1 cellular context compared by ENCODE assay signal in the genomic region with DNA sequence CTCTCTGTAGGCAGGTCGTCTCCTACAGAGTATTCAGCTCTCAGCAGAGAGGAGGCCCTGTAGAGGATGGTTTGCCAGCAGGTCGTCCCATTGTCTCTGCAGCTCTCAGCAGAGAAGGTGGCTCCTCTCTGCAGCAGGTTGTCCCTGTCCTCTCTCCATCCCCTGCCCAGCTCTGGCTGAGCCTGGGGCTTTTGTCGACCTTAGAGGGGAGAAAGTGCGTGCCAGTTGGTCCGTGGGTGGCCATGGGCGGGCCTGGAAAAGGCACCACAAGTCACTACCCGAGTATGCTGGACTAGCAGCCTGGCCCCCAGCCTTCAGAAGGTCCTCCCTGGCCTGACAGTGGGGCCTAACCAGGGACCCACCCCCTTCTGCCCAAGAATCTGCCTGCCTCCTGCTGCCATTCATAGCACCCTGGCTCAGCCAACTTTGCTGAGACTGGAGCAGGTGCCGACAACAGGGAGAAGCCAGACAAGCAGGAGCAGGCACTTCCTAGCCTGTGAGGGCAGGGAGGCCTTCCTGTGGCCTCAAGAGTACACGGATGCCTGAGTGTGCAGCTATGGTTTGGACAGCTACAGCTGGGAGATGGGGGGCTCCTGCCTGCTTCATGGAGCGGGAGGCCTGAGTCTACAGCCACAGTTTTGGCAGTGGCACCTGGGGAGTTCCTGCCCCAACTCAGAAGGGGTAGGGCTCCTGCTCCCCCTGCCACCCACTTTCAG.
TF ChIP-seq lines count a peak whose summit lies in the region.

No MANE protein-coding gene starts in this region.

TF ChIP-seq in IMR-90, 13 proteins besides CTCF, POLR2A, EP300 and RAD21:
- TF ChIP-seq MAZ (IDR thresholded peaks at IDR 0.05; ENCODE audit: borderline replicate concordance, low read depth, low read length) (no peak), MXI1 (IDR thresholded peaks at IDR 0.05; ENCODE audit: borderline replicate concordance, low read depth, low read length) (no peak), RCOR1 (IDR thresholded peaks at IDR 0.05; ENCODE audit: insufficient replicate concordance, low read length) (no peak), FOS (IDR thresholded peaks at IDR 0.05; ENCODE audit: low read depth, low read length) (no peak), CHD1 (IDR thresholded peaks at IDR 0.05; ENCODE audit: low read depth, low read length) (no peak), BHLHE40 (IDR thresholded peaks at IDR 0.05; ENCODE audit: low read depth, low read length) (no peak), NFE2L2 (IDR thresholded peaks at IDR 0.05; ENCODE audit: low read depth, low read length) (no peak), CEBPB (IDR thresholded peaks at IDR 0.05; ENCODE audit: low read depth, low read length) (no peak), RFX5 (IDR thresholded peaks at IDR 0.05; ENCODE audit: low read depth, low read length) (no peak), SMC3 (IDR thresholded peaks at IDR 0.05; ENCODE audit: low read depth, low read length) (no peak), MAFK (IDR thresholded peaks at IDR 0.05; ENCODE audit: low read depth, low read length) (no peak)
- TF ChIP-seq, protein P1, sequence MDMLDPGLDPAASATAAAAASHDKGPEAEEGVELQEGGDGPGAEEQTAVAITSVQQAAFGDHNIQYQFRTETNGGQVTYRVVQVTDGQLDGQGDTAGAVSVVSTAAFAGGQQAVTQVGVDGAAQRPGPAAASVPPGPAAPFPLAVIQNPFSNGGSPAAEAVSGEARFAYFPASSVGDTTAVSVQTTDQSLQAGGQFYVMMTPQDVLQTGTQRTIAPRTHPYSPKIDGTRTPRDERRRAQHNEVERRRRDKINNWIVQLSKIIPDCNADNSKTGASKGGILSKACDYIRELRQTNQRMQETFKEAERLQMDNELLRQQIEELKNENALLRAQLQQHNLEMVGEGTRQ (IDR thresholded peaks at IDR 0.05; ENCODE audit: low read depth, low read length) = no peak
- TF ChIP-seq, protein P2, sequence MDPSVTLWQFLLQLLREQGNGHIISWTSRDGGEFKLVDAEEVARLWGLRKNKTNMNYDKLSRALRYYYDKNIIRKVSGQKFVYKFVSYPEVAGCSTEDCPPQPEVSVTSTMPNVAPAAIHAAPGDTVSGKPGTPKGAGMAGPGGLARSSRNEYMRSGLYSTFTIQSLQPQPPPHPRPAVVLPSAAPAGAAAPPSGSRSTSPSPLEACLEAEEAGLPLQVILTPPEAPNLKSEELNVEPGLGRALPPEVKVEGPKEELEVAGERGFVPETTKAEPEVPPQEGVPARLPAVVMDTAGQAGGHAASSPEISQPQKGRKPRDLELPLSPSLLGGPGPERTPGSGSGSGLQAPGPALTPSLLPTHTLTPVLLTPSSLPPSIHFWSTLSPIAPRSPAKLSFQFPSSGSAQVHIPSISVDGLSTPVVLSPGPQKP (IDR thresholded peaks at IDR 0.05; ENCODE audit: borderline replicate concordance, low read depth, low read length) = no peak
TF ChIP-seq in IMR-90: peak in this region for 0.
